28 cellular contexts compared by ENCODE assay signal in genomic region chr4:75737398-75737797, GRCh38.
"Had no signal": no experiment of that assay in that cellular context is flagged by ENCODE, and none has a peak within 500 bp of the region (broad histone marks: within the 10 kb centered on the region; RNA-seq: fewer than 3 reads in every experiment).

No MANE protein-coding gene starts in this region.

- H3K27ac Mint-ChIP-seq: activated CD4-positive, alpha-beta memory T cell treated with anti-CD3 and anti-CD28 coated beads for 36 hours; activated naive CD4-positive, alpha-beta T cell treated with anti-CD3 and anti-CD28 coated beads, Interleukin-2, amount 10 ng/mL, durations not matched to agents 7 days and 5 days; activated naive CD8-positive, alpha-beta T cell treated with anti-CD3 and anti-CD28 coated beads for 36 hours; activated T-helper 2 cell treated with anti-CD3 and anti-CD28 coated beads, Interferon-gamma antibody, Interleukin-2, Interleukin-4, amounts not matched to agents 10 μg/mL and 5 μg/mL and 100 μg/mL, durations not matched to agents 14 hours and 24 hours and 36 hours; IgD-negative memory B cell; T-helper 1 cell treated with Interleukin-12 subunit alpha and Interleukin-12 subunit beta and Interleukin-4 antibody, amounts not matched to agents 30 μg/mL and 1 μg/mL, for 36 hours had no signal

- H3K9me3 ChIP-seq: SJSA1 had no signal

- H3K27ac ChIP-seq: brain microvascular endothelial cell, SJSA1 had no signal

- H3K4me3 ChIP-seq: SJSA1 had no signal

- H3K9me3 Mint-ChIP-seq: activated naive CD4-positive, alpha-beta T cell treated with anti-CD3 and anti-CD28 coated beads, Interleukin-2, amount 10 ng/mL, durations not matched to agents 7 days and 5 days; T-helper 1 cell treated with Interleukin-12 subunit alpha and Interleukin-12 subunit beta and Interleukin-4 antibody, amounts not matched to agents 30 μg/mL and 1 μg/mL, for 36 hours had no signal

- DNase-seq: activated CD4-positive, alpha-beta memory T cell treated with anti-CD3 and anti-CD28 coated beads for 36 hours; activated CD4-positive, alpha-beta T cell treated with anti-CD3 and anti-CD28 coated beads for 48 hours; activated CD4-positive, CD25-positive, alpha-beta regulatory T cell treated with anti-CD3 and anti-CD28 coated beads, Interleukin-2, amount 50 U/mL, for 72 hours; activated CD8-positive, alpha-beta memory T cell treated with anti-CD3 and anti-CD28 coated beads for 24 hours; activated gamma-delta T cell treated with Interleukin-2 at 50 U/mL for 16 hours; activated naive CD4-positive, alpha-beta T cell treated with anti-CD3 and anti-CD28 coated beads, Interleukin-2, amount 10 ng/mL, durations not matched to agents 7 days and 5 days; activated naive CD8-positive, alpha-beta T cell treated with anti-CD3 and anti-CD28 coated beads for 36 hours; activated T-cell treated with anti-CD3 and anti-CD28 coated beads, Interleukin-2, amount 50 U/mL, for 48 hours; brain microvascular endothelial cell; central memory CD4-positive, alpha-beta T cell; KG1; NCI-H1048; NCI-H1930; NCI-H2171; NCI-H2227 treated with DMSO at 0.1 percent for 48 hours; NCI-H526; NCI-H774; NK-92 treated with Interleukin-12 subunit alpha and Interleukin-12 subunit beta, amount 100 ng/mL, for 24 hours; OCI-M1; RPMI8226; SHP77; T-helper 9 cell had no signal

- H3K36me3 ChIP-seq: brain microvascular endothelial cell had no signal

- H3K4me3 Mint-ChIP-seq: activated CD4-positive, alpha-beta memory T cell treated with anti-CD3 and anti-CD28 coated beads for 36 hours; activated naive CD4-positive, alpha-beta T cell treated with anti-CD3 and anti-CD28 coated beads, Interleukin-2, amount 10 ng/mL, durations not matched to agents 7 days and 5 days; activated naive CD8-positive, alpha-beta T cell treated with anti-CD3 and anti-CD28 coated beads for 36 hours; IgD-negative memory B cell; T-helper 1 cell treated with Interleukin-12 subunit alpha and Interleukin-12 subunit beta and Interleukin-4 antibody, amounts not matched to agents 30 μg/mL and 1 μg/mL, for 36 hours; WTC11 had no signal

- H3K27me3 Mint-ChIP-seq: activated CD4-positive, alpha-beta memory T cell treated with anti-CD3 and anti-CD28 coated beads for 36 hours; activated naive CD4-positive, alpha-beta T cell treated with anti-CD3 and anti-CD28 coated beads, Interleukin-2, amount 10 ng/mL, durations not matched to agents 7 days and 5 days; activated naive CD8-positive, alpha-beta T cell treated with anti-CD3 and anti-CD28 coated beads for 36 hours; IgD-negative memory B cell had no signal

- H3K27me3 ChIP-seq: brain microvascular endothelial cell, SJSA1 had no signal

- ATAC-seq: Panc1, WTC11 had no signal
